Comparison of ENCODE assay signal across 24 cellular contexts in the genomic region with DNA sequence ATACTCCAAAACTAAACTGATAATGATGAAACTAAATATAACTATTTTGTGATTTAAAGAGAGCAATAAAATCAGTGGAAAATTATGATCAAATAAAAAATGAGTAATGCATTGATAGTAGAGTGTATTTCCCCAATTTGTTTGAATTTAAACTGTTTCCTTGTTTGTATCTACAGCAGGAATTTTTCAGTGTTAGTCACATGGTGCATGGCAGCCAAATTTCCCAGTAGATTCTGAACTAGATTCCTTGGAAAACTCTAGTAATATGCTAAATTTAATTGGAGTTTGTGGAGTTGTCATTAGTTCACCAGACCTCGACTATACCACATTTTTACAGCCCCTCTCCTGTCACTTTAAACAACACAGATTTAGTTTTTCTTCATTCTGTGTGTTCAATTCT.
A peak's percentile ranks its signal among the peaks of the same experiment; 100 is the strongest.
DNase-seq lines count a peak whose midpoint lies in the region; ATAC-seq, FAIRE-seq and TF ChIP-seq lines count a peak whose summit lies in the region.
"Had no signal": no experiment of that assay in that cellular context is flagged by ENCODE, and none has a peak within 500 bp of the region (broad histone marks: within the 10 kb centered on the region; RNA-seq: fewer than 3 reads in every experiment).

No MANE protein-coding gene starts in this region.

- H3K4me1 ChIP-seq in PC-3 (ENCODE audit: insufficient read depth, low read length): no peaks in the 10 kb centered on the region
- H3K4me1 ChIP-seq: BLaER1 had no signal

- no peaks in the 10 kb centered on the region for H3F3A ChIP-seq in PC-3 (ENCODE audit: low read length, unreplicated experiment)

- no peak for TF ChIP-seq CTCF in PC-3 (conservative IDR thresholded peaks at IDR 0.05; ENCODE audit: low read depth, low read length)
- TF ChIP-seq CTCF in fibroblast of the aortic adventitia (IDR thresholded peaks at IDR 0.05; ENCODE audit: insufficient read depth, low read length): no peak

- H3K9me3 ChIP-seq in PC-3 (ENCODE audit: low read length): no peaks in the 10 kb centered on the region

- intact Hi-C loops in PC-3 (cut with micrococcal nuclease): loop anchor here (10.0 kb wide), 1 partner anchor 110 kb away; no protein-coding TSS in a partner anchor

- H3K36me3 ChIP-seq in PC-3 (ENCODE audit: low read depth, low read length): no peaks in the 10 kb centered on the region
- H3K36me3 ChIP-seq: BLaER1, SJSA1 had no signal

- H3K4me3 ChIP-seq in PC-3 (ENCODE audit: low read length) (no peak overlapping the region), fibroblast of the aortic adventitia (ENCODE audit: low read depth, low read length) (no peak overlapping the region)
- H3K4me3 ChIP-seq: BLaER1, PC-9, SJSA1 had no signal

- H2AFZ ChIP-seq in PC-3 (ENCODE audit: low read length): no peak overlapping the region
- H2AFZ ChIP-seq: PC-9 had no signal

- POLR2A ChIA-PET in PC-3 (lab: Charles Lee; ENCODE audit: unreplicated experiment): no interaction called here

- peak; percentile 14 for DNase-seq in AG08395 (ENCODE audit: low spot score)
- DNase-seq in H54 (ENCODE audit: insufficient read length, low spot score): no peak
- no peak for DNase-seq in PC-3
- DNase-seq in fibroblast of the aortic adventitia (ENCODE audit: low read depth): peak; percentile 38
- DNase-seq in A172 (ENCODE audit: low spot score): no peak
- no peak for DNase-seq in putamen (ENCODE audit: low spot score)
- DNase-seq: ACHN; CD4-positive, CD25-positive, alpha-beta regulatory T cell; DMS153; DND-41; KG1; MM.1S; NCI-H2029; NCI-H446; NCI-H526; NCI-H82; NK-92 treated with Interleukin-12 subunit alpha and Interleukin-12 subunit beta, amount 100 ng/mL, for 24 hours; PC-9 had no signal

- no TSS peak for BruUV-seq in PC-3 (replicated peaks; lab: Mats Ljungman, UMichigan)

- CTCF ChIA-PET in PC-3 (lab: Charles Lee): no interaction called here

- peak; percentile 94 for FAIRE-seq in H54 (lab: Jason Lieb, UNC)
- FAIRE-seq: GM18507 had no signal

- peak; percentile 38 for ATAC-seq in PC-3
- ATAC-seq in GM21786 (IDR thresholded peaks at IDR 0.05; ENCODE audit: unreplicated experiment): no peak
- ATAC-seq: Right ventricle myocardium inferior had no signal

- no peak for TF ChIP-seq POLR2A in H54 (IDR thresholded peaks at IDR 0.05; ENCODE audit: low read depth, low read length)

- no peaks in the 10 kb centered on the region for H3K27me3 ChIP-seq in PC-3 (ENCODE audit: low read length)
- H3K27me3 ChIP-seq: BLaER1, SJSA1 had no signal

- no peaks in the 10 kb centered on the region for H3K79me2 ChIP-seq in PC-3 (ENCODE audit: low read length)

- H4K20me1 ChIP-seq in PC-3 (ENCODE audit: low read length): no peaks in the 10 kb centered on the region
- H4K20me1 ChIP-seq: BLaER1 had no signal

- no peak overlapping the region for H3K4me2 ChIP-seq in PC-3 (ENCODE audit: low read length)
- H3K4me2 ChIP-seq: BLaER1, PC-9 had no signal

- no peak overlapping the region for H3K27ac ChIP-seq in PC-3 (ENCODE audit: low read length)
- H3K27ac ChIP-seq: 22Rv1, BLaER1, PC-9, SJSA1 had no signal

- no peak overlapping the region for H3K9ac ChIP-seq in PC-3 (ENCODE audit: low read length)
- H3K9ac ChIP-seq: BLaER1 had no signal

- no peaks in the 10 kb centered on the region for H3K9me2 ChIP-seq in PC-3 (replicated peaks; ENCODE audit: low read length)

Comparison
In these comparisons a context has a peak if more than half of its experiments do, and no peak if none do; other contexts are left out.
1. DNase-seq: peak in AG08395 (single experiment) and fibroblast of the aortic adventitia (single experiment); none in H54 (single experiment), PC-3 (single experiment), A172 (single experiment) and putamen (single experiment).